25 cellular contexts compared by ENCODE assay signal in genomic region chr20:10221022-10221421, GRCh38. TPM values are rescaled to one million over a fixed set of nuclear protein-coding genes. Genes with fewer than 3 reads are reported as not detected.
"Had no signal": no experiment of that assay in that cellular context is flagged by ENCODE, and none has a peak within 500 bp of the region (broad histone marks: within the 10 kb centered on the region; RNA-seq: fewer than 3 reads in every experiment).

No MANE protein-coding gene starts in this region.

- H3K27ac Mint-ChIP-seq: activated CD4-positive, alpha-beta memory T cell treated with anti-CD3 and anti-CD28 coated beads, Interleukin-2, amount 10 ng/mL, durations not matched to agents 7 days and 5 days; activated naive CD8-positive, alpha-beta T cell treated with anti-CD3 and anti-CD28 coated beads, Interleukin-2, amount 50 U/mL, for 24 hours; activated T-cell treated with anti-CD3 and anti-CD28 coated beads, Interleukin-2, amount 50 U/mL, for 72 hours; effector memory CD8-positive, alpha-beta T cell; nephron; stimulated activated effector memory CD8-positive, alpha-beta T cell treated with anti-CD3 and anti-CD28 coated beads, Interleukin-12 subunit alpha, Interleukin-12 subunit beta, amount 100 ng/mL, for 72 hours; stimulated activated naive CD8-positive, alpha-beta T cell treated with anti-CD3 and anti-CD28 coated beads, Interleukin-15, amount 100 ng/mL, for 72 hours; T-helper 1 cell treated with Interleukin-12 subunit alpha and Interleukin-12 subunit beta and Interleukin-4 antibody, amounts not matched to agents 30 μg/mL and 1 μg/mL, for 36 hours had no signal

- H3K9me3 Mint-ChIP-seq: activated CD4-positive, alpha-beta memory T cell treated with anti-CD3 and anti-CD28 coated beads, Interleukin-2, amount 10 ng/mL, durations not matched to agents 7 days and 5 days; nephron; T-helper 1 cell treated with Interleukin-12 subunit alpha and Interleukin-12 subunit beta and Interleukin-4 antibody, amounts not matched to agents 30 μg/mL and 1 μg/mL, for 36 hours had no signal

- H3K4me3 ChIP-seq: esophagus squamous epithelium, gastrocnemius medialis, pancreas, suprapubic skin, vagina had no signal

- H3K4me3 Mint-ChIP-seq: activated CD4-positive, alpha-beta memory T cell treated with anti-CD3 and anti-CD28 coated beads, Interleukin-2, amount 10 ng/mL, durations not matched to agents 7 days and 5 days; activated naive CD8-positive, alpha-beta T cell treated with anti-CD3 and anti-CD28 coated beads, Interleukin-2, amount 50 U/mL, for 24 hours; activated T-cell treated with anti-CD3 and anti-CD28 coated beads, Interleukin-2, amount 50 U/mL, for 72 hours; stimulated activated effector memory CD8-positive, alpha-beta T cell treated with anti-CD3 and anti-CD28 coated beads, Interleukin-12 subunit alpha, Interleukin-12 subunit beta, amount 100 ng/mL, for 72 hours; stimulated activated naive CD8-positive, alpha-beta T cell treated with anti-CD3 and anti-CD28 coated beads, Interleukin-15, amount 100 ng/mL, for 72 hours; T-helper 1 cell treated with Interleukin-12 subunit alpha and Interleukin-12 subunit beta and Interleukin-4 antibody, amounts not matched to agents 30 μg/mL and 1 μg/mL, for 36 hours had no signal

- H3K27ac ChIP-seq: brain microvascular endothelial cell, esophagus squamous epithelium, gastrocnemius medialis, pancreas, suprapubic skin, vagina had no signal

- H3K27me3 ChIP-seq: vagina had no signal

- H3K9me3 ChIP-seq: esophagus squamous epithelium, gastrocnemius medialis, pancreas, suprapubic skin, vagina had no signal

- DNase-seq: activated CD4-positive, alpha-beta memory T cell treated with anti-CD3 and anti-CD28 coated beads, Interleukin-2, amount 10 ng/mL, durations not matched to agents 7 days and 5 days; activated CD4-positive, alpha-beta T cell treated with anti-CD3 and anti-CD28 coated beads for 48 hours; activated CD4-positive, CD25-positive, alpha-beta regulatory T cell; activated gamma-delta T cell; activated naive CD4-positive, alpha-beta T cell treated with anti-CD3 and anti-CD28 coated beads, Interleukin-2, amount 50 U/mL, for 16 hours; activated naive CD8-positive, alpha-beta T cell treated with anti-CD3 and anti-CD28 coated beads, Interleukin-2, amount 50 U/mL, for 24 hours; activated T-cell treated with anti-CD3 and anti-CD28 coated beads, Interleukin-2, amount 50 U/mL, for 72 hours; brain microvascular endothelial cell; effector memory CD8-positive, alpha-beta T cell; esophagus squamous epithelium; gastrocnemius medialis; islet precursor cell; left cardiac atrium; pancreas; small intestine; stimulated activated CD4-positive, alpha-beta T cell treated with anti-CD3 and anti-CD28 coated beads, Interleukin-2, amount 100 ng/mL, for 24 hours; stimulated activated naive CD8-positive, alpha-beta T cell treated with anti-CD3 and anti-CD28 coated beads, Interleukin-15, amount 100 ng/mL, for 72 hours; T1000; trophoblast cell had no signal

- H3K36me3 ChIP-seq: brain microvascular endothelial cell, esophagus squamous epithelium, gastrocnemius medialis, pancreas, suprapubic skin, vagina had no signal

RNA-seq across cellular contexts. Expression of gene SNAP25, which starts 2.4 kb away (rescaled TPM):
- total RNA-seq: dermis microvascular lymphatic vessel endothelial cell had no signal
